17 cellular contexts compared by ENCODE assay signal in genomic region chr17:50589112-50589712, GRCh38. TPM values are rescaled to one million over a fixed set of nuclear protein-coding genes. Genes with fewer than 3 reads are reported as not detected.
DNase-seq lines count a peak whose midpoint lies in the region; ATAC-seq, FAIRE-seq and TF ChIP-seq lines count a peak whose summit lies in the region.
"Had no signal": no experiment of that assay in that cellular context is flagged by ENCODE, and none has a peak within 500 bp of the region (broad histone marks: within the 10 kb centered on the region; RNA-seq: fewer than 3 reads in every experiment).

No MANE protein-coding gene starts in this region.

- CTCF ChIA-PET in CD4-positive, alpha-beta T cell (lab: Charles Lee): no interaction called here

- H3K9me1 ChIP-seq in keratinocyte (ENCODE audit: control insufficient read depth, extremely low read depth, insufficient read depth, low read length): no peaks in the 10 kb centered on the region

- H3K9ac ChIP-seq in keratinocyte (ENCODE audit: control insufficient read depth, extremely low read depth, insufficient read depth, low read length): no peak overlapping the region

- H3K27me3 ChIP-seq in adrenal gland: no peaks in the 10 kb centered on the region
- peaks cover 5% of the 10 kb centered on the region for H3K27me3 ChIP-seq in keratinocyte (ENCODE audit: control insufficient read depth, extremely low read depth, insufficient read depth, low read length)
- no peaks in the 10 kb centered on the region for H3K27me3 ChIP-seq in CD4-positive, alpha-beta T cell (ENCODE audit: control insufficient read depth, insufficient read depth, low read length)

- H2AFZ ChIP-seq in keratinocyte (ENCODE audit: control insufficient read depth, low read length): no peak overlapping the region

- no peak overlapping the region for H3K4me3 Mint-ChIP-seq in CD4-positive, alpha-beta T cell
- H3K4me3 Mint-ChIP-seq: activated T-cell treated with anti-CD3 and anti-CD28 coated beads, Interleukin-2, amount 50 U/mL, for 72 hours; natural killer cell; stimulated activated naive CD8-positive, alpha-beta T cell treated with anti-CD3 and anti-CD28 coated beads, Interleukin-15, amount 100 ng/mL, for 72 hours had no signal

- H3K36me3 Mint-ChIP-seq in CD4-positive, alpha-beta T cell (ENCODE audit: low read depth): no peaks in the 10 kb centered on the region
- H3K36me3 Mint-ChIP-seq: natural killer cell had no signal

- H3K9me3 Mint-ChIP-seq in CD4-positive, alpha-beta T cell: no peaks in the 10 kb centered on the region
- H3K9me3 Mint-ChIP-seq: activated T-cell treated with anti-CD3 and anti-CD28 coated beads, Interleukin-2, amount 50 U/mL, for 72 hours; natural killer cell; stimulated activated naive CD8-positive, alpha-beta T cell treated with anti-CD3 and anti-CD28 coated beads, Interleukin-15, amount 100 ng/mL, for 72 hours had no signal

- POLR2A ChIA-PET in CD4-positive, alpha-beta T cell (lab: Charles Lee): no interaction called here

- DNase-seq in NCI-H1417 (lab: John Stamatoyannopoulos, UW): peak in 2 of 3 experiments; percentile 6 to 82
- DNase-seq in NCI-H1417 treated with DMSO at 0.1 percent for 48 hours (lab: John Stamatoyannopoulos, UW): no peak
- DNase-seq in adrenal gland: peak; percentile 40 to 79 (median 71)
- DNase-seq in keratinocyte (ENCODE audit: low read depth, low spot score): no peak
- DNase-seq in smooth muscle cell of the brain vasculature (ENCODE audit: low read depth, low spot score): peak; percentile 7
- DNase-seq in NOMO-1 (lab: John Stamatoyannopoulos, UW; ENCODE audit: unreplicated experiment in 2 of 2): no peak
- DNase-seq in glomerular visceral epithelial cell (ENCODE audit: extremely low spot score): no peak
- DNase-seq in CD4-positive, alpha-beta T cell: no peak
- DNase-seq: activated CD4-positive, alpha-beta T cell treated with anti-CD3 and anti-CD28 coated beads, Interleukin-2, amount 50 U/mL, for 1 hour; activated T-cell treated with anti-CD3 and anti-CD28 coated beads, Interleukin-2, amount 50 U/mL, for 72 hours; effector memory CD4-positive, alpha-beta T cell; natural killer cell; NCI-H1436; stimulated activated naive CD8-positive, alpha-beta T cell treated with anti-CD3 and anti-CD28 coated beads, Interleukin-15, amount 100 ng/mL, for 72 hours; T-helper 2 cell had no signal

- dilution Hi-C loops in keratinocyte (cut with MboI; ENCODE audit: extremely low pct_ligation_motif_present, low sequenced_read_pairs): no loop called here

- TF ChIP-seq CTCF in adrenal gland (IDR thresholded peaks at IDR 0.05): no peak
- TF ChIP-seq CTCF in keratinocyte (optimal IDR thresholded peaks at IDR 0.05 in 1 of 3, IDR thresholded peaks at IDR 0.05 in 1 of 3, conservative IDR thresholded peaks at IDR 0.05 in 1 of 3; ENCODE audit: extremely low read depth in 1 of 3, insufficient read depth in 2 of 3, low read length in 3 of 3): no peak
- TF ChIP-seq CTCF in CD4-positive, alpha-beta T cell (IDR thresholded peaks at IDR 0.05): no peak

- H3K4me1 ChIP-seq in adrenal gland (replicated peaks in 1 of 2) (peaks cover 11 to 13% of the 10 kb centered on the region in 2 donors), keratinocyte (ENCODE audit: control insufficient read depth, extremely low read depth, insufficient read depth, low read length) (peaks cover 4% of the 10 kb centered on the region)

- intact Hi-C loops in adrenal gland (cut with DNase I): no loop called here
- intact Hi-C loops in CD4-positive, alpha-beta T cell (cut with DNase I, micrococcal nuclease): no loop called here

- WGBS in adrenal gland, 4 donors: 27 to 41% (median 33%) methylated on average over 10 of the region's 10 CpGs

- H3K27me3 Mint-ChIP-seq in CD4-positive, alpha-beta T cell: no peaks in the 10 kb centered on the region

- FAIRE-seq in keratinocyte (lab: Jason Lieb, UNC): peak; percentile 79
- FAIRE-seq: A204.1 had no signal

- H3K9me3 ChIP-seq in adrenal gland (replicated peaks in 1 of 3): no peaks in the 10 kb centered on the region
- no peaks in the 10 kb centered on the region for H3K9me3 ChIP-seq in keratinocyte (ENCODE audit: control insufficient read depth, low read depth, low read length)
- H3K9me3 ChIP-seq in CD4-positive, alpha-beta T cell (ENCODE audit: control insufficient read depth, low read length): no peaks in the 10 kb centered on the region

- ATAC-seq in CD4-positive, alpha-beta T cell (ENCODE audit: poor library complexity): no peak
- ATAC-seq: activated T-cell treated with anti-CD3 and anti-CD28 coated beads, Interleukin-2, amount 50 U/mL, for 72 hours; natural killer cell; stimulated activated naive CD8-positive, alpha-beta T cell treated with anti-CD3 and anti-CD28 coated beads, Interleukin-15, amount 100 ng/mL, for 72 hours had no signal

- H3K36me3 ChIP-seq in adrenal gland (replicated peaks in 1 of 2): no peaks in the 10 kb centered on the region
- no peaks in the 10 kb centered on the region for H3K36me3 ChIP-seq in keratinocyte (ENCODE audit: control insufficient read depth in 2 of 2, extremely low read depth in 1 of 2, insufficient read depth in 2 of 2, low read length in 2 of 2)

- H3K79me2 ChIP-seq in keratinocyte (ENCODE audit: control insufficient read depth, insufficient read depth, low read length): no peaks in the 10 kb centered on the region

- H3K4me2 ChIP-seq in keratinocyte (ENCODE audit: control insufficient read depth, extremely low read depth, insufficient read depth, low read depth, low read length): no peak overlapping the region

- no peak overlapping the region for H3K27ac Mint-ChIP-seq in CD4-positive, alpha-beta T cell
- H3K27ac Mint-ChIP-seq: activated T-cell treated with anti-CD3 and anti-CD28 coated beads, Interleukin-2, amount 50 U/mL, for 72 hours; natural killer cell; stimulated activated naive CD8-positive, alpha-beta T cell treated with anti-CD3 and anti-CD28 coated beads, Interleukin-15, amount 100 ng/mL, for 72 hours had no signal

- H3K4me3 ChIP-seq in adrenal gland (no peak overlapping the region), keratinocyte (ENCODE audit: control insufficient read depth in 2 of 3, extremely low read depth in 1 of 3, insufficient read depth in 2 of 3, low read depth in 1 of 3, low read length in 3 of 3) (no peak overlapping the region)
- H3K4me3 ChIP-seq: skin epidermis had no signal

- peak in 1 of 2 donors; percentile 18 for TF ChIP-seq POLR2A in adrenal gland (IDR thresholded peaks at IDR 0.05)

- H3K27ac ChIP-seq in adrenal gland (peak overlapping the region in 4 of 5 donors; percentile 11 to 78 (median 47)), keratinocyte (ENCODE audit: control insufficient read depth, insufficient read depth, low read length) (no peak overlapping the region)
- H3K27ac ChIP-seq in CD4-positive, alpha-beta T cell (ENCODE audit: low read depth, low read length): no peak overlapping the region

- no peaks in the 10 kb centered on the region for H4K20me1 ChIP-seq in keratinocyte (ENCODE audit: control insufficient read depth, extremely low read depth, insufficient read depth, low read length)

- no peaks in the 10 kb centered on the region for H3K4me1 Mint-ChIP-seq in CD4-positive, alpha-beta T cell (ENCODE audit: low read depth)
- H3K4me1 Mint-ChIP-seq: natural killer cell; stimulated activated naive CD8-positive, alpha-beta T cell treated with anti-CD3 and anti-CD28 coated beads, Interleukin-15, amount 100 ng/mL, for 72 hours had no signal

RNA-seq across cellular contexts. Expression of gene CACNA1G, which starts 28.7 kb away (rescaled TPM):
- total RNA-seq in adrenal gland: under 1 TPM in 7 of 8 donors, not detected in 1; 0.06 to 0.72 (median 0.14) TPM
- polyA plus RNA-seq in adrenal gland (under 1 TPM; 0.05 to 0.24 (median 0.07) TPM), keratinocyte (0.06 to 0.09 TPM (median 0.07 TPM) in 3 replicates)
- 0.04 TPM for polyA plus RNA-seq in keratinocyte (2011; ENCODE audit: low read depth)
- 0.04 TPM in 2 replicates for polyA plus RNA-seq in keratinocyte (2011; cell fraction: cytosol; rRNA removed)
- polyA plus RNA-seq in keratinocyte (2011; cell fraction: nucleus; rRNA removed): 0.19 and 0.35 TPM in 2 replicates
- polyA plus RNA-seq in keratinocyte (2012; ENCODE audit: low replicate concordance): 0.03 and 0.06 TPM in 2 replicates
- 0.03 to 0.43 TPM in 2 of 3 replicates, not detected in the other for polyA minus RNA-seq in keratinocyte
- polyA minus RNA-seq in keratinocyte (2011; cell fraction: cytosol; rRNA and poly(A)+ RNA removed): not detected
- 0.21 and 0.23 TPM in 2 replicates for polyA minus RNA-seq in keratinocyte (2011; cell fraction: nucleus; rRNA and poly(A)+ RNA removed)
- total RNA-seq in CD4-positive, alpha-beta T cell: not detected
- total RNA-seq: natural killer cell had no signal

RNA-seq across cellular contexts. Expression of gene SPATA20, which starts 42.2 kb away (rescaled TPM):
- total RNA-seq in adrenal gland: 100 to 1,000 TPM in 7 of 8 donors, 10 to 100 TPM in 1; 78.9 to 205 (median 169) TPM
- polyA plus RNA-seq in adrenal gland (100 to 1,000 TPM in 2 of 3 donors, 10 to 100 TPM in 1; 12.7 to 246 (median 150) TPM), keratinocyte (17.2 to 30.4 TPM (median 21.3 TPM) in 3 replicates)
- 13.2 TPM for polyA plus RNA-seq in keratinocyte (2011; ENCODE audit: low read depth)
- polyA plus RNA-seq in keratinocyte (2011; cell fraction: cytosol; rRNA removed): 9.5 and 18.5 TPM in 2 replicates
- polyA plus RNA-seq in keratinocyte (2011; cell fraction: nucleus; rRNA removed): 80.5 and 131 TPM in 2 replicates
- polyA plus RNA-seq in keratinocyte (2012; ENCODE audit: low replicate concordance): 15.7 and 35.8 TPM in 2 replicates
- 19.1 to 70.4 TPM (median 26.5 TPM) in 3 replicates for polyA minus RNA-seq in keratinocyte
- 18.8 TPM for polyA minus RNA-seq in keratinocyte (2011; cell fraction: cytosol; rRNA and poly(A)+ RNA removed)
- 27.4 and 29.4 TPM in 2 replicates for polyA minus RNA-seq in keratinocyte (2011; cell fraction: nucleus; rRNA and poly(A)+ RNA removed)
- total RNA-seq in CD4-positive, alpha-beta T cell: 10 to 100 TPM; 10.2 to 10.3 TPM

RNA-seq across cellular contexts. Expression of gene ABCC3, which starts 45.5 kb away (rescaled TPM):
- 100 to 1,000 TPM; 195 to 422 (median 262) TPM for total RNA-seq in adrenal gland
- 100 to 1,000 TPM; 164 to 448 (median 414) TPM for polyA plus RNA-seq in adrenal gland
- 39.6 to 61.6 TPM (median 41.7 TPM) in 3 replicates for polyA plus RNA-seq in keratinocyte
- polyA plus RNA-seq in keratinocyte (2011; ENCODE audit: low read depth): 16.7 TPM
- polyA plus RNA-seq in keratinocyte (2011; cell fraction: cytosol; rRNA removed): 18.2 and 18.5 TPM in 2 replicates
- polyA plus RNA-seq in keratinocyte (2011; cell fraction: nucleus; rRNA removed): 184 and 229 TPM in 2 replicates
- polyA plus RNA-seq in keratinocyte (2012; ENCODE audit: low replicate concordance): 28.9 and 55.8 TPM in 2 replicates
- 52.7 to 126 TPM (median 73.7 TPM) in 3 replicates for polyA minus RNA-seq in keratinocyte
- 38.4 TPM for polyA minus RNA-seq in keratinocyte (2011; cell fraction: cytosol; rRNA and poly(A)+ RNA removed)
- 116 and 134 TPM in 2 replicates for polyA minus RNA-seq in keratinocyte (2011; cell fraction: nucleus; rRNA and poly(A)+ RNA removed)
- total RNA-seq in CD4-positive, alpha-beta T cell: under 1 TPM in 1 of 2 experiments, not detected in 1; 0.19 TPM
- total RNA-seq: activated T-cell treated with anti-CD3 and anti-CD28 coated beads, Interleukin-2, amount 50 U/mL, for 72 hours had no signal

RNA-seq across cellular contexts. Expression of gene EPN3, which starts 56.7 kb away (rescaled TPM):
- 10 to 100 TPM in 7 of 8 donors, 1 to 10 TPM in 1; 1.7 to 96.1 (median 38.2) TPM for total RNA-seq in adrenal gland
- polyA plus RNA-seq in adrenal gland (10 to 100 TPM in 2 of 3 donors, 1 to 10 TPM in 1; 1.2 to 32.3 (median 10.5) TPM), keratinocyte (50.7 to 155 TPM (median 66.7 TPM) in 3 replicates)
- polyA plus RNA-seq in keratinocyte (2011; ENCODE audit: low read depth): 34.9 TPM
- polyA plus RNA-seq in keratinocyte (2011; cell fraction: cytosol; rRNA removed): 66.6 and 129 TPM in 2 replicates
- polyA plus RNA-seq in keratinocyte (2011; cell fraction: nucleus; rRNA removed): 115 and 162 TPM in 2 replicates
- polyA plus RNA-seq in keratinocyte (2012; ENCODE audit: low replicate concordance): 41.8 and 249 TPM in 2 replicates
- polyA minus RNA-seq in keratinocyte: 47.1 to 355 TPM (median 69.7 TPM) in 3 replicates
- 128 TPM for polyA minus RNA-seq in keratinocyte (2011; cell fraction: cytosol; rRNA and poly(A)+ RNA removed)
- 133 and 152 TPM in 2 replicates for polyA minus RNA-seq in keratinocyte (2011; cell fraction: nucleus; rRNA and poly(A)+ RNA removed)
- not detected for total RNA-seq in CD4-positive, alpha-beta T cell
- total RNA-seq: activated T-cell treated with anti-CD3 and anti-CD28 coated beads, Interleukin-2, amount 50 U/mL, for 72 hours; natural killer cell had no signal

Comparison
In these comparisons a context has a peak if more than half of its experiments do, and no peak if none do; other contexts are left out.
1. DNase-seq: peak in NCI-H1417 (2 of 3), adrenal gland (7 of 7) and smooth muscle cell of the brain vasculature (single experiment); none in NCI-H1417 treated with DMSO at 0.1 percent for 48 hours (single experiment), keratinocyte (single experiment), NOMO-1 (0 of 2), glomerular visceral epithelial cell (single experiment) and CD4-positive, alpha-beta T cell (0 of 10).
2. H3K27ac ChIP-seq: peak in adrenal gland (4 of 5); none in keratinocyte (single experiment) and CD4-positive, alpha-beta T cell (single experiment).
3. RNA of gene SPATA20, which starts 42.2 kb away (total RNA-seq): 78.9 to 205 TPM in adrenal gland; 10.2 to 10.3 TPM in CD4-positive, alpha-beta T cell; every median in the first group is over 4 times any median in the second.
4. RNA of gene ABCC3, which starts 45.5 kb away (total RNA-seq): 195 to 422 TPM in adrenal gland; 0.19 TPM in CD4-positive, alpha-beta T cell; every median in the first group is over 100 times any median in the second.